ENCODE assay signal across 1 cellular context in the genomic region with DNA sequence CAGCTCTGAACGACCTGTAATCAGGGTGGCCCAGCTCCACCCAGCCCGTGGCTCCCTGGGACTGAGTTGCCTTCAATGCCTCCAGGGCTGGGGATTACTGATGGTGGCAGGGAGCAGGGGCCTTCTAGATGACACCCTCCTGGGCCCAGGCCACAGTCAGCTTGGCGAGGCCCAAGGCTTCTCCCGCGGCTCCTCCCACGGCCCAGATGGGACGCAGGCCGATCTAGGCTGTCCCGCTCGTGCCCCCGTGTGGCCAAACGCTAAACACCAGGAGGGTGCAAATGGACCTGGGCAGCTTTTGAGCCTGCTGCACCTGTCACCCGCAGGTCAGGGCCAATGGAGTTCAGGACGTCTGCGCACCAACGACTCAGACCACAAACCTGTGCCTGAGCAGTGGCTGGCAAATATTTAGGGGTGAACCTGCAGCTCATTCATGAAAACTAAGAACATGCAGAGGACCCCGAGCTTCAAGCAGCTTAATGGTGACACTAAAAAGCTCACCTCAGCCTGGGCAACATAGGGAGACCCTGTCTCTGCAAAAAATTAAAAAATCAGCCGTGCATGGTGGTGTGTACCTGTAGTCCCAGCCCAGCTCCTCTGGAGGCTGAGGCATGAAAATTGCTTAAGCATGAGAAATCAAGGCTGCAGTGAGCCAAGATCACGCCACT.
A peak's percentile ranks its signal among the peaks of the same experiment; 100 is the strongest.
TF ChIP-seq lines count a peak whose summit lies in the region.

No MANE protein-coding gene starts in this region.

TF ChIP-seq in HepG2, 621 proteins besides CTCF, POLR2A, EP300 and RAD21 (continued from another document and continues in another):
- TF ChIP-seq MAX (IDR thresholded peaks at IDR 0.05): peak; percentile 58
- TF ChIP-seq MXD4 (CRISPR knock-in tag; IDR thresholded peaks at IDR 0.05): peak; percentile 33; the same call in 1 of the 2 replicates
- peak; percentile 60; the same call in 1 of the 2 replicates for TF ChIP-seq ZNF605 (CRISPR knock-in tag; IDR thresholded peaks at IDR 0.05)
- peak; percentile 54; the same call in 1 of the 2 replicates for TF ChIP-seq KAT8 (CRISPR knock-in tag; IDR thresholded peaks at IDR 0.05)
- TF ChIP-seq SMAD9 (CRISPR knock-in tag; IDR thresholded peaks at IDR 0.05): 0 out of 2 replicates have a peak, but pooled peaks have one; percentile 43
- TF ChIP-seq ZNF644 (CRISPR knock-in tag; IDR thresholded peaks at IDR 0.05; ENCODE audit: low read depth): 0 out of 2 replicates have a peak, but pooled peaks have one; percentile 13
- TF ChIP-seq CREB3 (CRISPR knock-in tag; IDR thresholded peaks at IDR 0.05): no peak
- no peak for TF ChIP-seq FOXP1 (IDR thresholded peaks at IDR 0.05)
- TF ChIP-seq FOXP1 (CRISPR knock-in tag; IDR thresholded peaks at IDR 0.05): no peak
- TF ChIP-seq CBX2 (IDR thresholded peaks at IDR 0.05; ENCODE audit: low read depth, low read length): no peak
- TF ChIP-seq CBX2 (CRISPR knock-in tag; IDR thresholded peaks at IDR 0.05; ENCODE audit: low read depth): no peak
- TF ChIP-seq PATZ1 (CRISPR knock-in tag; IDR thresholded peaks at IDR 0.05): peak; percentile 44; the same call in 1 of the 2 replicates
- TF ChIP-seq SMC3 (IDR thresholded peaks at IDR 0.05; ENCODE audit: low read length): peak; percentile 80
- 0 out of 2 replicates have a peak, but pooled peaks have one; percentile 5 for TF ChIP-seq NR2F6 (IDR thresholded peaks at IDR 0.05)
- peak; percentile 69 for TF ChIP-seq NR2F6 (CRISPR knock-in tag; IDR thresholded peaks at IDR 0.05)
- TF ChIP-seq RFX5 (IDR thresholded peaks at IDR 0.05; ENCODE audit: low read depth, low read length): no peak
- peak; percentile 45; the same call in 1 of the 2 replicates for TF ChIP-seq POGZ (CRISPR knock-in tag; IDR thresholded peaks at IDR 0.05)
- peak; percentile 47; the same call in 1 of the 2 replicates for TF ChIP-seq MIER3 (CRISPR knock-in tag; IDR thresholded peaks at IDR 0.05; ENCODE audit: borderline replicate concordance)
- TF ChIP-seq ZSCAN21 (CRISPR knock-in tag; IDR thresholded peaks at IDR 0.05; ENCODE audit: borderline replicate concordance): peak; percentile 62; the same call in 1 of the 2 replicates
- peak; percentile 49; the same call in 1 of the 3 replicates for TF ChIP-seq MXI1 (IDR thresholded peaks at IDR 0.05; ENCODE audit: borderline replicate concordance, low read depth, low read length)
- TF ChIP-seq KDM4B (CRISPR knock-in tag; IDR thresholded peaks at IDR 0.05): peak; percentile 59; the same call in 1 of the 2 replicates
- TF ChIP-seq ZNF251 (CRISPR knock-in tag; IDR thresholded peaks at IDR 0.05): no peak
- TF ChIP-seq, protein P1, sequence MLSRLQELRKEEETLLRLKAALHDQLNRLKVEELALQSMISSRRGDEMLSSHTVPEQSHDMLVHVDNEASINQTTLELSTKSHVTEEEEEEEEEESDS (CRISPR knock-in tag; IDR thresholded peaks at IDR 0.05; ENCODE audit: borderline replicate concordance): no peak
- no peak for TF ChIP-seq SOX13 (IDR thresholded peaks at IDR 0.05)
- TF ChIP-seq SOX13 (CRISPR knock-in tag; conservative IDR thresholded peaks at IDR 0.05 in 1 of 2, IDR thresholded peaks at IDR 0.05 in 1 of 2): peak in 1 of 2 experiments; percentile 23; a peak in 1 of 4 replicates
- TF ChIP-seq ZNF766 (CRISPR knock-in tag; IDR thresholded peaks at IDR 0.05; ENCODE audit: borderline replicate concordance): peak; percentile 32; the same call in 1 of the 2 replicates
- TF ChIP-seq, protein P2, sequence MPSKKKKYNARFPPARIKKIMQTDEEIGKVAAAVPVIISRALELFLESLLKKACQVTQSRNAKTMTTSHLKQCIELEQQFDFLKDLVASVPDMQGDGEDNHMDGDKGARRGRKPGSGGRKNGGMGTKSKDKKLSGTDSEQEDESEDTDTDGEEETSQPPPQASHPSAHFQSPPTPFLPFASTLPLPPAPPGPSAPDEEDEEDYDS (CRISPR knock-in tag; IDR thresholded peaks at IDR 0.05): no peak; the same call in 1 of the 2 replicates
- TF ChIP-seq ZNF263 (CRISPR knock-in tag; IDR thresholded peaks at IDR 0.05): 0 out of 2 replicates have a peak, but pooled peaks have one; percentile 27
- no peak; the same call in 1 of the 2 replicates for TF ChIP-seq PITX1 (CRISPR knock-in tag; IDR thresholded peaks at IDR 0.05)
- TF ChIP-seq PHF5A (CRISPR knock-in tag; IDR thresholded peaks at IDR 0.05; ENCODE audit: low read depth, unreplicated experiment): peak; percentile 76
- no peak for TF ChIP-seq CREB1 (IDR thresholded peaks at IDR 0.05)
- TF ChIP-seq CREB1 (CRISPR knock-in tag; IDR thresholded peaks at IDR 0.05): no peak
- no peak for TF ChIP-seq HNF4G (IDR thresholded peaks at IDR 0.05; ENCODE audit: borderline replicate concordance, low read depth, low read length)
- peak; percentile 30; the same call in 1 of the 2 replicates for TF ChIP-seq HNF4G (CRISPR knock-in tag; IDR thresholded peaks at IDR 0.05; ENCODE audit: borderline replicate concordance, low read depth)
- TF ChIP-seq ZNF383 (CRISPR knock-in tag; IDR thresholded peaks at IDR 0.05; ENCODE audit: borderline replicate concordance): no peak
- no peak for TF ChIP-seq ZNF530 (CRISPR knock-in tag; IDR thresholded peaks at IDR 0.05; ENCODE audit: low read depth)
- TF ChIP-seq, protein P3, sequence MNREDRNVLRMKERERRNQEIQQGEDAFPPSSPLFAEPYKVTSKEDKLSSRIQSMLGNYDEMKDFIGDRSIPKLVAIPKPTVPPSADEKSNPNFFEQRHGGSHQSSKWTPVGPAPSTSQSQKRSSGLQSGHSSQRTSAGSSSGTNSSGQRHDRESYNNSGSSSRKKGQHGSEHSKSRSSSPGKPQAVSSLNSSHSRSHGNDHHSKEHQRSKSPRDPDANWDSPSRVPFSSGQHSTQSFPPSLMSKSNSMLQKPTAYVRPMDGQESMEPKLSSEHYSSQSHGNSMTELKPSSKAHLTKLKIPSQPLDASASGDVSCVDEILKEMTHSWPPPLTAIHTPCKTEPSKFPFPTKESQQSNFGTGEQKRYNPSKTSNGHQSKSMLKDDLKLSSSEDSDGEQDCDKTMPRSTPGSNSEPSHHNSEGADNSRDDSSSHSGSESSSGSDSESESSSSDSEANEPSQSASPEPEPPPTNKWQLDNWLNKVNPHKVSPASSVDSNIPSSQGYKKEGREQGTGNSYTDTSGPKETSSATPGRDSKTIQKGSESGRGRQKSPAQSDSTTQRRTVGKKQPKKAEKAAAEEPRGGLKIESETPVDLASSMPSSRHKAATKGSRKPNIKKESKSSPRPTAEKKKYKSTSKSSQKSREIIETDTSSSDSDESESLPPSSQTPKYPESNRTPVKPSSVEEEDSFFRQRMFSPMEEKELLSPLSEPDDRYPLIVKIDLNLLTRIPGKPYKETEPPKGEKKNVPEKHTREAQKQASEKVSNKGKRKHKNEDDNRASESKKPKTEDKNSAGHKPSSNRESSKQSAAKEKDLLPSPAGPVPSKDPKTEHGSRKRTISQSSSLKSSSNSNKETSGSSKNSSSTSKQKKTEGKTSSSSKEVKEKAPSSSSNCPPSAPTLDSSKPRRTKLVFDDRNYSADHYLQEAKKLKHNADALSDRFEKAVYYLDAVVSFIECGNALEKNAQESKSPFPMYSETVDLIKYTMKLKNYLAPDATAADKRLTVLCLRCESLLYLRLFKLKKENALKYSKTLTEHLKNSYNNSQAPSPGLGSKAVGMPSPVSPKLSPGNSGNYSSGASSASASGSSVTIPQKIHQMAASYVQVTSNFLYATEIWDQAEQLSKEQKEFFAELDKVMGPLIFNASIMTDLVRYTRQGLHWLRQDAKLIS (CRISPR knock-in tag; IDR thresholded peaks at IDR 0.05): no peak
- 0 out of 2 replicates have a peak, but pooled peaks have one; percentile 37 for TF ChIP-seq MYPOP (CRISPR knock-in tag; IDR thresholded peaks at IDR 0.05)
- TF ChIP-seq SRY (CRISPR knock-in tag; IDR thresholded peaks at IDR 0.05): peak; percentile 70; the same call in 1 of the 2 replicates
- TF ChIP-seq PHF8 (CRISPR knock-in tag; IDR thresholded peaks at IDR 0.05): peak; percentile 50
- TF ChIP-seq ZNF407 (CRISPR knock-in tag; IDR thresholded peaks at IDR 0.05; ENCODE audit: not compliant biosample characterization): peak; percentile 59
- TF ChIP-seq ZSCAN25 (CRISPR knock-in tag; IDR thresholded peaks at IDR 0.05): peak; percentile 46; the same call in 1 of the 2 replicates
- TF ChIP-seq SMYD3 (CRISPR knock-in tag; IDR thresholded peaks at IDR 0.05): no peak
- no peak for TF ChIP-seq ZNF749 (CRISPR knock-in tag; IDR thresholded peaks at IDR 0.05; ENCODE audit: borderline replicate concordance)
- peak; percentile 74 for TF ChIP-seq RXRB (CRISPR knock-in tag; IDR thresholded peaks at IDR 0.05; ENCODE audit: borderline replicate concordance)
- no peak for TF ChIP-seq ZNF335 (CRISPR knock-in tag; IDR thresholded peaks at IDR 0.05)
- TF ChIP-seq ZNF337 (CRISPR knock-in tag; IDR thresholded peaks at IDR 0.05; ENCODE audit: borderline replicate concordance, low read depth): peak; percentile 74; the same call in 1 of the 2 replicates
- TF ChIP-seq SP4 (CRISPR knock-in tag; IDR thresholded peaks at IDR 0.05): no peak
